ENCODE assay signal across 8 cellular contexts in the genomic region with DNA sequence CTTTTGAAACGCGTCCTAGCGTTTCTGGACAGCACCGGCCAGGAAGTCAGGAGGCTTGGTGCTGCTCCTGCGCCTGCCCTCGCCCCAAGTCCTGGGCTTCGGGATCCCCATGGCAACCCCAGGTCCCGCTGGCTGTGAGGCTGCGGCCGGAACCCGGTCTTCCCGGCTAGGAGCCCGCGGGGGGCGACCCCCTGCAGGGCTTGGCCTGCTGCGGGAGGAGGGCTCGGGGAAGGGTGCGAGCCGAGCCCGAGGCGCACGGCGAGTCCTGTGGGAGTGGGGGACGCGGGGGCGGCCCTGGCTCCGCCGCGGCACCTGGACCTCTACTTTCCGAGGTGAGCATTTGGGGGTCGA. TPM values are rescaled to one million over a fixed set of nuclear protein-coding genes. Genes with fewer than 3 reads are reported as not detected.
A peak's percentile ranks its signal among the peaks of the same experiment; 100 is the strongest.
DNase-seq lines count a peak whose midpoint lies in the region; ATAC-seq, FAIRE-seq and TF ChIP-seq lines count a peak whose summit lies in the region.

No MANE protein-coding gene starts in this region.

- CTCF ChIA-PET in A549 (lab: Yijun Ruan, JAX): interaction anchor here (1.5 to 16.3 kb wide), 3 partner anchors 10 to 191 kb away, joined by 3 to 267 read pairs (median 32); partner anchors contain the start of gene FAAP20

- no peak for FAIRE-seq in A549 (lab: Jason Lieb, UNC)

- no peak for TF ChIP-seq RAD21 in A549 (conservative IDR thresholded peaks at IDR 0.05 in 1 of 2, IDR thresholded peaks at IDR 0.05 in 1 of 2)

- peaks cover 17% of the 10 kb centered on the region for H3K36me3 ChIP-seq in muscle layer of colon (ENCODE audit: insufficient read depth, low read length)

- TF ChIP-seq POLR2A in A549 (IDR thresholded peaks at IDR 0.05; ENCODE audit: low read length): no peak

- H3K4me3 ChIP-seq in A549 (peak overlapping the region; percentile 100), GM12875 (ENCODE audit: low read depth, low read length) (peak overlapping the region; percentile 100), muscle layer of colon (ENCODE audit: low read depth in 1 of 2, low read length in 2 of 2) (peak overlapping the region; percentile 83 to 86)

- H3K27me3 ChIP-seq in muscle layer of colon (ENCODE audit: control insufficient read depth in 1 of 2, insufficient read depth in 2 of 2, low read length in 2 of 2): no peaks in the 10 kb centered on the region

- peaks cover 25% of the 10 kb centered on the region for H3K4me1 ChIP-seq in A549
- peaks cover 30% of the 10 kb centered on the region for H3K4me1 ChIP-seq in muscle layer of colon (ENCODE audit: insufficient read depth, low read length)

- DNase-seq in A549 (ENCODE audit: low read depth in 1 of 2, low spot score in 1 of 2): peak in 1 of 2 experiments; percentile 37
- peak; percentile 53 for DNase-seq in RPMI7951 (ENCODE audit: low read depth)
- peak in 1 of 3 experiments; percentile 20 for DNase-seq in effector memory CD8-positive, alpha-beta T cell
- DNase-seq in Ammon's horn (ENCODE audit: low spot score): no peak
- no peak for DNase-seq in activated gamma-delta T cell (lab: John Stamatoyannopoulos, UW)

- peak overlapping the region; percentile 84 to 87 for H3K4me3 Mint-ChIP-seq in effector memory CD8-positive, alpha-beta T cell

- peak overlapping the region; percentile 94 for H3K4me2 ChIP-seq in A549

- POLR2A ChIA-PET in A549 (lab: Yijun Ruan, JAX): interaction anchor here (0.6 to 1.3 kb wide), 13 partner anchors 9 to 988 kb away, joined by 3 to 10 read pairs (median 4); partner anchors contain the start of gene FAAP20

- peaks cover 31% of the 10 kb centered on the region for H3K36me3 Mint-ChIP-seq in effector memory CD8-positive, alpha-beta T cell (ENCODE audit: insufficient read depth)

- ATAC-seq in A549 (peak; percentile 36 to 61; a peak in 4 of 6 replicates), HG02938 (IDR thresholded peaks at IDR 0.05; ENCODE audit: unreplicated experiment) (peak; percentile 24)
- ATAC-seq in effector memory CD8-positive, alpha-beta T cell (replicated peaks): no peak

- H3K27ac Mint-ChIP-seq in effector memory CD8-positive, alpha-beta T cell: peak overlapping the region; percentile 86 to 91

- no peak for TF ChIP-seq EP300 in A549 (IDR thresholded peaks at IDR 0.05)

- no peak for TF ChIP-seq CTCF in A549 (IDR thresholded peaks at IDR 0.05)
- TF ChIP-seq CTCF in GM12875 (IDR thresholded peaks at IDR 0.05; ENCODE audit: borderline replicate concordance, insufficient read depth, low read depth, low read length): no peak

- H3K4me1 Mint-ChIP-seq in effector memory CD8-positive, alpha-beta T cell (ENCODE audit: low read depth in 2 of 2): peaks cover 30 to 33% of the 10 kb centered on the region in 2 donors

- peak overlapping the region; percentile 91 to 98 for H3K27ac ChIP-seq in A549
- peak overlapping the region; percentile 71 for H3K27ac ChIP-seq in muscle layer of colon (ENCODE audit: low read depth, low read length)

- 0% methylated on average over 12 of the region's 31 CpGs for WGBS in A549 (ENCODE audit: missing lambda C conversion rate)

- no peaks in the 10 kb centered on the region for H3K9me3 Mint-ChIP-seq in effector memory CD8-positive, alpha-beta T cell

- H3K9me3 ChIP-seq in A549: no peaks in the 10 kb centered on the region
- no peaks in the 10 kb centered on the region for H3K9me3 ChIP-seq in muscle layer of colon (ENCODE audit: low read length)

- H3K9ac ChIP-seq in muscle layer of colon (ENCODE audit: low read length): peak overlapping the region; percentile 49

- H3K27me3 Mint-ChIP-seq in effector memory CD8-positive, alpha-beta T cell: no peaks in the 10 kb centered on the region

TF ChIP-seq in A549, 52 proteins besides CTCF, POLR2A, EP300 and RAD21:
- TF ChIP-seq NR3C1 (IDR thresholded peaks at IDR 0.05): no peak
- no peak for TF ChIP-seq CBX8 (IDR thresholded peaks at IDR 0.05)
- TF ChIP-seq EHF (CRISPR knock-in tag; IDR thresholded peaks at IDR 0.05): no peak

RNA-seq across cellular contexts. Expression of gene MORN1, which starts 0.3 kb away (rescaled TPM):
- polyA plus RNA-seq in A549 (2011; rRNA removed): 6.9 and 7.2 TPM in 2 replicates
- polyA plus RNA-seq in A549 (2012; cell fraction: cytosol; rRNA removed): 7.1 and 8.0 TPM in 2 replicates
- polyA plus RNA-seq in A549 (2012; cell fraction: nucleus; rRNA removed): 11.6 and 14.2 TPM in 2 replicates
- 6.8 to 9.5 TPM (median 8.9 TPM) in 3 replicates for polyA plus RNA-seq in A549 (2017; fragmentation: RNase III; extraction: RNeasy Plus Mini Kit Qiagen cat#74134 plus additional on column Dnase treatment)
- polyA minus RNA-seq in A549 (2011; rRNA and poly(A)+ RNA removed): 12.4 and 13.0 TPM in 2 replicates
- total RNA-seq in RPMI7951 (2014; rRNA removed; shearing (Covaris generic)): 7.1 and 8.3 TPM in 2 replicates

RNA-seq across cellular contexts. Expression of gene RER1, which starts 0.6 kb away (rescaled TPM):
- 213 and 227 TPM in 2 replicates for polyA plus RNA-seq in A549 (2011; rRNA removed)
- polyA plus RNA-seq in A549 (2012; cell fraction: cytosol; rRNA removed): 88.9 and 93.1 TPM in 2 replicates
- 63.3 and 196 TPM in 2 replicates for polyA plus RNA-seq in A549 (2012; cell fraction: nucleus; rRNA removed)
- 66.8 to 72.8 TPM (median 72.3 TPM) in 3 replicates for polyA plus RNA-seq in A549 (2017; fragmentation: RNase III; extraction: RNeasy Plus Mini Kit Qiagen cat#74134 plus additional on column Dnase treatment)
- 157 and 165 TPM in 2 replicates for polyA minus RNA-seq in A549 (2011; rRNA and poly(A)+ RNA removed)
- total RNA-seq in RPMI7951 (2014; rRNA removed; shearing (Covaris generic)): 99.8 and 113 TPM in 2 replicates

RNA-seq across cellular contexts. Expression of gene PEX10, which starts 21.4 kb away (rescaled TPM):
- polyA plus RNA-seq in A549 (2011; rRNA removed) (12.3 and 12.6 TPM in 2 replicates), A549 (2017; fragmentation: RNase III; extraction: RNeasy Plus Mini Kit Qiagen cat#74134 plus additional on column Dnase treatment) (20.2 to 22.1 TPM (median 20.7 TPM) in 3 replicates)
- polyA plus RNA-seq in A549 (2012; cell fraction: cytosol; rRNA removed): 21.6 and 29.6 TPM in 2 replicates
- polyA plus RNA-seq in A549 (2012; cell fraction: nucleus; rRNA removed): 26.0 and 36.7 TPM in 2 replicates
- polyA minus RNA-seq in A549 (2011; rRNA and poly(A)+ RNA removed): 9.0 and 12.7 TPM in 2 replicates
- 23.3 and 27.9 TPM in 2 replicates for total RNA-seq in RPMI7951 (2014; rRNA removed; shearing (Covaris generic))
